12 cellular contexts compared by ENCODE assay signal in genomic region chr22:23837496-23837859, GRCh38. TPM values are rescaled to one million over a fixed set of nuclear protein-coding genes. Genes with fewer than 3 reads are reported as not detected.
DNase-seq lines count a peak whose midpoint lies in the region; ATAC-seq, FAIRE-seq and TF ChIP-seq lines count a peak whose summit lies in the region.
"Had no signal": no experiment of that assay in that cellular context is flagged by ENCODE, and none has a peak within 500 bp of the region (broad histone marks: within the 10 kb centered on the region; RNA-seq: fewer than 3 reads in every experiment).

No MANE protein-coding gene starts in this region.

- H4K91ac ChIP-seq in H1 (replicated peaks; ENCODE audit: insufficient read length, low read length) = no peak overlapping the region

- TF ChIP-seq RAD21 in H1 (IDR thresholded peaks at IDR 0.05 in 1 of 2, conservative IDR thresholded peaks at IDR 0.05 in 1 of 2; ENCODE audit: low read depth in 2 of 2, low read length in 2 of 2) = no peak

- WGBS in H1 (ENCODE audit: extremely low coverage in 1 of 2, insufficient coverage in 1 of 2, insufficient read length in 1 of 2, insufficient replicate concordance in 2 of 2, low coverage in 1 of 2, low lambda C conversion rate in 2 of 2, missing lambda C conversion rate in 1 of 2), 2 experiments = 92% methylated on average over 10 of the region's 12 CpGs; no CpG with 5 or more reads in 1 of the 2 experiments

- H4K20me1 ChIP-seq in H1 (replicated peaks in 1 of 2; ENCODE audit: control insufficient read depth in 1 of 2, insufficient read depth in 2 of 2, low read length in 2 of 2) = peaks cover 4 to 19% of the 10 kb centered on the region in 2 experiments

- peaks cover 0 to 15% (median 9%) of the 10 kb centered on the region in 4 experiments; a peak in 4 of 8 replicates for H3K36me3 ChIP-seq in H1 (ENCODE audit: control insufficient read depth in 2 of 4, insufficient read depth in 4 of 4, low read length in 3 of 4)

- H3K9me3 Mint-ChIP-seq in activated CD8-positive, alpha-beta memory T cell treated with anti-CD3 and anti-CD28 coated beads, Interleukin-2, amount 10 ng/mL, durations not matched to agents 7 days and 5 days (ENCODE audit: low read depth) = no peaks in the 10 kb centered on the region

- no peak overlapping the region for H2AFZ ChIP-seq in H1 (ENCODE audit: low read length)

- no peak for ATAC-seq in activated CD8-positive, alpha-beta memory T cell treated with anti-CD3 and anti-CD28 coated beads, Interleukin-2, amount 10 ng/mL, durations not matched to agents 7 days and 5 days
- ATAC-seq in HG03432 (IDR thresholded peaks at IDR 0.05; ENCODE audit: unreplicated experiment) (no peak), HG02938 (IDR thresholded peaks at IDR 0.05; ENCODE audit: unreplicated experiment) (no peak)
- ATAC-seq: left lobe of liver had no signal

- no peak overlapping the region for H3K27ac Mint-ChIP-seq in activated CD8-positive, alpha-beta memory T cell treated with anti-CD3 and anti-CD28 coated beads, Interleukin-2, amount 10 ng/mL, durations not matched to agents 7 days and 5 days

- no peak; a peak in 1 of 3 replicates for TF ChIP-seq POLR2A in H1 (IDR thresholded peaks at IDR 0.05; ENCODE audit: control extremely low read depth in 1 of 2, low read depth in 2 of 2, low read length in 2 of 2)

- CTCF ChIA-PET in activated CD8-positive, alpha-beta memory T cell treated with anti-CD3 and anti-CD28 coated beads, Interleukin-2, amount 10 ng/mL, durations not matched to agents 7 days and 5 days (lab: Charles Lee) = interaction anchor here (0.9 to 3.3 kb wide), 3 partner anchors 12 to 66 kb away, joined by 3 to 15 read pairs (median 3); no protein-coding TSS in a partner anchor
- CTCF ChIA-PET in H1 (lab: Charles Lee; ENCODE audit: partially characterized antibody) = interaction anchor here (0.5 to 3.2 kb wide), 3 partner anchors 8 to 29 kb away, joined by 3 to 12 read pairs (median 3); no protein-coding TSS in a partner anchor

- no peak overlapping the region for H3K56ac ChIP-seq in H1 (replicated peaks; ENCODE audit: insufficient read length, low read depth, low read length)

- DNase-seq in activated CD8-positive, alpha-beta memory T cell treated with anti-CD3 and anti-CD28 coated beads, Interleukin-2, amount 10 ng/mL, durations not matched to agents 7 days and 5 days = no peak
- DNase-seq in activated CD8-positive, alpha-beta memory T cell treated with anti-CD3 and anti-CD28 coated beads, Interleukin-2, amount 50 U/mL, for 4 hours = no peak
- DNase-seq in NAMALWA (ENCODE audit: low spot score) (peak; percentile 33), H1 (ENCODE audit: low read depth in 1 of 2, low spot score in 2 of 2) (no peak), posterior vena cava (ENCODE audit: low spot score) (peak; percentile 76), glomerular visceral epithelial cell (ENCODE audit: extremely low spot score) (no peak)
- DNase-seq: NCI-H226, transverse colon had no signal

- H3K18ac ChIP-seq in H1 (ENCODE audit: extremely low read depth, low read length) = no peak overlapping the region

- H3K79me1 ChIP-seq in H1 (ENCODE audit: low read depth, low read length) = 0 out of 2 replicates have a peak, but pooled peaks cover 2% of the 10 kb centered on the region

- no peak for TF ChIP-seq EP300 in H1 (IDR thresholded peaks at IDR 0.05; ENCODE audit: borderline replicate concordance in 1 of 2, low read depth in 2 of 2, low read length in 2 of 2)

- H3K4me1 ChIP-seq in H1 (replicated peaks in 1 of 4; ENCODE audit: control insufficient read depth in 3 of 4, insufficient read depth in 4 of 4, low read length in 3 of 4) = peaks cover 0 to 13% (median 10%) of the 10 kb centered on the region in 4 experiments; a peak in 5 of 7 replicates

- FAIRE-seq in H1 (lab: Jason Lieb, UNC) = no peak
- FAIRE-seq: bronchial epithelial cell had no signal

- peaks cover 24% of the 10 kb centered on the region for H3K4me1 Mint-ChIP-seq in activated CD8-positive, alpha-beta memory T cell treated with anti-CD3 and anti-CD28 coated beads, Interleukin-2, amount 10 ng/mL, durations not matched to agents 7 days and 5 days

- peak overlapping the region; percentile 82; the same call in 1 of the 2 replicates for H4K8ac ChIP-seq in H1 (ENCODE audit: extremely low read depth, insufficient read depth, low read length)

- H3K27me3 Mint-ChIP-seq in activated CD8-positive, alpha-beta memory T cell treated with anti-CD3 and anti-CD28 coated beads, Interleukin-2, amount 10 ng/mL, durations not matched to agents 7 days and 5 days = peaks cover 4% of the 10 kb centered on the region

- H3K23ac ChIP-seq in H1 (ENCODE audit: insufficient read length) = no peak overlapping the region

- peaks cover 0 to 2% (median under 1%) of the 10 kb centered on the region in 4 experiments; a peak in 2 of 7 replicates for H3K27me3 ChIP-seq in H1 (replicated peaks in 1 of 4; ENCODE audit: control insufficient read depth in 3 of 4, extremely low read depth in 1 of 4, insufficient read depth in 3 of 4, low read length in 3 of 4)
- H3K27me3 ChIP-seq: transverse colon had no signal

- TF ChIP-seq CTCF in H1 (IDR thresholded peaks at IDR 0.05; ENCODE audit: control extremely low read depth in 1 of 3, insufficient read depth in 1 of 3, low read depth in 1 of 3, low read length in 3 of 3) = no peak

- H2AK5ac ChIP-seq in H1 (ENCODE audit: low read depth, low read length) = no peak overlapping the region

- no peak overlapping the region for H3K14ac ChIP-seq in H1 (ENCODE audit: insufficient read length)

- H2BK5ac ChIP-seq in H1 (ENCODE audit: low read depth, low read length) = no peak overlapping the region

- H2BK12ac ChIP-seq in H1 (ENCODE audit: low read depth, low read length) = no peak overlapping the region

- peak overlapping the region; percentile 82 for H3K4me3 Mint-ChIP-seq in activated CD8-positive, alpha-beta memory T cell treated with anti-CD3 and anti-CD28 coated beads, Interleukin-2, amount 10 ng/mL, durations not matched to agents 7 days and 5 days

- no peak overlapping the region for H2BK15ac ChIP-seq in H1 (ENCODE audit: low read length)

- H3K23me2 ChIP-seq in H1 (ENCODE audit: low read depth, low read length) = peaks cover 12% of the 10 kb centered on the region; the same call in 1 of the 2 replicates

- no peaks in the 10 kb centered on the region for H3K79me2 ChIP-seq in H1 (ENCODE audit: control insufficient read depth in 1 of 2, insufficient read depth in 2 of 2, low read length in 2 of 2)

- no peak overlapping the region for H3K27ac ChIP-seq in H1 (ENCODE audit: low read depth, low read length)

- H2BK20ac ChIP-seq in H1 (ENCODE audit: low read length) = no peak overlapping the region

- peak overlapping the region in 3 of 4 experiments; percentile 54 to 76 (median 59); a peak in 3 of 8 replicates for H3K4me3 ChIP-seq in H1 (ENCODE audit: extremely low read depth in 1 of 4, insufficient read depth in 2 of 4, low read depth in 3 of 4, low read length in 4 of 4)

- H4K5ac ChIP-seq in H1 (ENCODE audit: insufficient read length, low read depth, low read length) = no peak overlapping the region

- POLR2A ChIA-PET in H1 (lab: Charles Lee; ENCODE audit: partially characterized antibody) = interaction anchor here (1.3 to 2.0 kb wide), 4 partner anchors 9 to 48 kb away, joined by 3 to 7 read pairs (median 4); no protein-coding TSS in a partner anchor

- H3K4ac ChIP-seq in H1 (replicated peaks; ENCODE audit: insufficient read length, low read depth, low read length) = no peak overlapping the region

- intact Hi-C loops in posterior vena cava (cut with DNase I) = loop anchor here in 1 of 2 donors (5.0 kb wide), 1 partner anchor 70 kb away; the partner anchor contains the start of gene CHCHD10

- H3K9ac ChIP-seq in H1 (replicated peaks in 1 of 4; ENCODE audit: extremely low read depth in 1 of 4, low read depth in 3 of 4, low read length in 3 of 4) = no peak overlapping the region; a peak in 2 of 7 replicates

- no peak overlapping the region for H2BK120ac ChIP-seq in H1 (replicated peaks; ENCODE audit: low read depth, low read length)

- H3K36me3 Mint-ChIP-seq in activated CD8-positive, alpha-beta memory T cell treated with anti-CD3 and anti-CD28 coated beads, Interleukin-2, amount 10 ng/mL, durations not matched to agents 7 days and 5 days = peaks cover 3% of the 10 kb centered on the region

- H3K4me2 ChIP-seq in H1 (ENCODE audit: insufficient read depth in 1 of 2, low read depth in 2 of 2, low read length in 2 of 2) = peak overlapping the region; percentile 54 to 78; a peak in 3 of 4 replicates

- H3K9me3 ChIP-seq in H1 (ENCODE audit: insufficient read depth in 2 of 2, low read depth in 1 of 2, low read length in 1 of 2) = no peaks in the 10 kb centered on the region
- H3K9me3 ChIP-seq: transverse colon had no signal

RNA-seq across cellular contexts. Expression of gene DERL3, which starts 1.3 kb away (rescaled TPM):
- total RNA-seq in activated CD8-positive, alpha-beta memory T cell treated with anti-CD3 and anti-CD28 coated beads, Interleukin-2, amount 10 ng/mL, durations not matched to agents 7 days and 5 days = 10 to 100 TPM; 14.6 to 18.1 TPM
- 8.7 and 9.9 TPM in 2 replicates for total RNA-seq in H1 (2021; fragmentation: NEBNext Ultra II Directional; extraction: Animal tissue kit (Norgen Biotek cat#: 25700))
- 19.5 and 27.8 TPM in 2 replicates for polyA plus RNA-seq in H1 (2011; rRNA removed)
- 18.7 TPM for polyA plus RNA-seq in H1 (2011; cell fraction: cytosol; rRNA removed)
- polyA plus RNA-seq in H1 (2011; cell fraction: nucleus; rRNA removed) = 46.9 TPM
- polyA plus RNA-seq in H1 (2012, experiment 1 of 2) = 6.7 to 16.6 TPM (median 12.9 TPM) in 4 replicates
- 14.4 TPM for polyA plus RNA-seq in H1 (2012, experiment 2 of 2)
- 20.0 TPM for polyA plus RNA-seq in H1 (2013, experiment 1 of 2)
- 21.0 TPM for polyA plus RNA-seq in H1 (2013, experiment 2 of 2)
- polyA minus RNA-seq in H1 (2011; rRNA and poly(A)+ RNA removed) = 4.5 and 5.2 TPM in 2 replicates
- 4.6 TPM for polyA minus RNA-seq in H1 (2011; cell fraction: cytosol; rRNA and poly(A)+ RNA removed)
- polyA minus RNA-seq in H1 (2011; cell fraction: nucleus; rRNA and poly(A)+ RNA removed) = 6.7 TPM
- total RNA-seq in posterior vena cava = under 1 TPM; 0.83 to 0.95 TPM

RNA-seq across cellular contexts. Expression of gene SLC2A11, which starts 20.2 kb away (rescaled TPM):
- total RNA-seq in activated CD8-positive, alpha-beta memory T cell treated with anti-CD3 and anti-CD28 coated beads, Interleukin-2, amount 10 ng/mL, durations not matched to agents 7 days and 5 days = 10 to 100 TPM in 1 of 2 experiments, 1 to 10 TPM in 1; 8.1 to 10.7 TPM
- total RNA-seq in H1 (2021; fragmentation: NEBNext Ultra II Directional; extraction: Animal tissue kit (Norgen Biotek cat#: 25700)) = 12.5 and 13.2 TPM in 2 replicates
- 9.1 and 10.7 TPM in 2 replicates for polyA plus RNA-seq in H1 (2011; rRNA removed)
- 16.2 TPM for polyA plus RNA-seq in H1 (2011; cell fraction: cytosol; rRNA removed)
- polyA plus RNA-seq in H1 (2011; cell fraction: nucleus; rRNA removed) = 32.5 TPM
- polyA plus RNA-seq in H1 (2012, experiment 1 of 2) = 12.7 to 19.4 TPM (median 16.1 TPM) in 4 replicates
- polyA plus RNA-seq in H1 (2012, experiment 2 of 2) = 9.7 TPM
- polyA plus RNA-seq in H1 (2013, experiment 1 of 2) = 14.1 TPM
- 12.3 TPM for polyA plus RNA-seq in H1 (2013, experiment 2 of 2)
- 16.2 and 25.1 TPM in 2 replicates for polyA minus RNA-seq in H1 (2011; rRNA and poly(A)+ RNA removed)
- 5.9 TPM for polyA minus RNA-seq in H1 (2011; cell fraction: cytosol; rRNA and poly(A)+ RNA removed)
- polyA minus RNA-seq in H1 (2011; cell fraction: nucleus; rRNA and poly(A)+ RNA removed) = 20.7 TPM
- 1 to 10 TPM; 4.9 to 7.4 TPM for total RNA-seq in posterior vena cava

RNA-seq across cellular contexts. Expression of gene SMARCB1, which starts 50.7 kb away (rescaled TPM):
- total RNA-seq in activated CD8-positive, alpha-beta memory T cell treated with anti-CD3 and anti-CD28 coated beads, Interleukin-2, amount 10 ng/mL, durations not matched to agents 7 days and 5 days = 100 to 1,000 TPM; 117 to 137 TPM
- 116 and 124 TPM in 2 replicates for total RNA-seq in H1 (2021; fragmentation: NEBNext Ultra II Directional; extraction: Animal tissue kit (Norgen Biotek cat#: 25700))
- polyA plus RNA-seq in H1 (2011; rRNA removed) = 145 and 158 TPM in 2 replicates
- 163 TPM for polyA plus RNA-seq in H1 (2011; cell fraction: cytosol; rRNA removed)
- polyA plus RNA-seq in H1 (2011; cell fraction: nucleus; rRNA removed) = 143 TPM
- polyA plus RNA-seq in H1 (2012, experiment 1 of 2) = 131 to 147 TPM (median 142 TPM) in 4 replicates
- 167 TPM for polyA plus RNA-seq in H1 (2012, experiment 2 of 2)
- 65.5 TPM for polyA plus RNA-seq in H1 (2013, experiment 1 of 2)
- 63.4 TPM for polyA plus RNA-seq in H1 (2013, experiment 2 of 2)
- 109 and 125 TPM in 2 replicates for polyA minus RNA-seq in H1 (2011; rRNA and poly(A)+ RNA removed)
- 50.9 TPM for polyA minus RNA-seq in H1 (2011; cell fraction: cytosol; rRNA and poly(A)+ RNA removed)
- 64.2 TPM for polyA minus RNA-seq in H1 (2011; cell fraction: nucleus; rRNA and poly(A)+ RNA removed)
- 10 to 100 TPM; 42.6 to 45.8 TPM for total RNA-seq in posterior vena cava

RNA-seq across cellular contexts. Expression of gene MIF, which starts 56.7 kb away (rescaled TPM):
- 100 to 1,000 TPM; 730 to 765 TPM for total RNA-seq in activated CD8-positive, alpha-beta memory T cell treated with anti-CD3 and anti-CD28 coated beads, Interleukin-2, amount 10 ng/mL, durations not matched to agents 7 days and 5 days
- 1,082 and 1,119 TPM in 2 replicates for total RNA-seq in H1 (2021; fragmentation: NEBNext Ultra II Directional; extraction: Animal tissue kit (Norgen Biotek cat#: 25700))
- 1,870 and 2,008 TPM in 2 replicates for polyA plus RNA-seq in H1 (2011; rRNA removed)
- polyA plus RNA-seq in H1 (2011; cell fraction: cytosol; rRNA removed) = 1,234 TPM
- polyA plus RNA-seq in H1 (2011; cell fraction: nucleus; rRNA removed) = 854 TPM
- 481 to 1,182 TPM (median 1,056 TPM) in 4 replicates for polyA plus RNA-seq in H1 (2012, experiment 1 of 2)
- polyA plus RNA-seq in H1 (2012, experiment 2 of 2) = 1,334 TPM
- polyA plus RNA-seq in H1 (2013, experiment 1 of 2) = 1,822 TPM
- polyA plus RNA-seq in H1 (2013, experiment 2 of 2) = 1,703 TPM
- 45.6 and 50.1 TPM in 2 replicates for polyA minus RNA-seq in H1 (2011; rRNA and poly(A)+ RNA removed)
- polyA minus RNA-seq in H1 (2011; cell fraction: cytosol; rRNA and poly(A)+ RNA removed) = 631 TPM
- 307 TPM for polyA minus RNA-seq in H1 (2011; cell fraction: nucleus; rRNA and poly(A)+ RNA removed)
- total RNA-seq in posterior vena cava = 100 to 1,000 TPM; 385 to 448 TPM

Comparison
In these comparisons a context has a peak if more than half of its experiments do, and no peak if none do; other contexts are left out.
1. DNase-seq: peak in NAMALWA (single experiment) and posterior vena cava (single experiment); none in activated CD8-positive, alpha-beta memory T cell treated with anti-CD3 and anti-CD28 coated beads, Interleukin-2, amount 10 ng/mL, durations not matched to agents 7 days and 5 days (single experiment), activated CD8-positive, alpha-beta memory T cell treated with anti-CD3 and anti-CD28 coated beads, Interleukin-2, amount 50 U/mL, for 4 hours (single experiment), H1 (0 of 2) and glomerular visceral epithelial cell (single experiment).